ENCODE assay signal across 1 cellular context in the genomic region with DNA sequence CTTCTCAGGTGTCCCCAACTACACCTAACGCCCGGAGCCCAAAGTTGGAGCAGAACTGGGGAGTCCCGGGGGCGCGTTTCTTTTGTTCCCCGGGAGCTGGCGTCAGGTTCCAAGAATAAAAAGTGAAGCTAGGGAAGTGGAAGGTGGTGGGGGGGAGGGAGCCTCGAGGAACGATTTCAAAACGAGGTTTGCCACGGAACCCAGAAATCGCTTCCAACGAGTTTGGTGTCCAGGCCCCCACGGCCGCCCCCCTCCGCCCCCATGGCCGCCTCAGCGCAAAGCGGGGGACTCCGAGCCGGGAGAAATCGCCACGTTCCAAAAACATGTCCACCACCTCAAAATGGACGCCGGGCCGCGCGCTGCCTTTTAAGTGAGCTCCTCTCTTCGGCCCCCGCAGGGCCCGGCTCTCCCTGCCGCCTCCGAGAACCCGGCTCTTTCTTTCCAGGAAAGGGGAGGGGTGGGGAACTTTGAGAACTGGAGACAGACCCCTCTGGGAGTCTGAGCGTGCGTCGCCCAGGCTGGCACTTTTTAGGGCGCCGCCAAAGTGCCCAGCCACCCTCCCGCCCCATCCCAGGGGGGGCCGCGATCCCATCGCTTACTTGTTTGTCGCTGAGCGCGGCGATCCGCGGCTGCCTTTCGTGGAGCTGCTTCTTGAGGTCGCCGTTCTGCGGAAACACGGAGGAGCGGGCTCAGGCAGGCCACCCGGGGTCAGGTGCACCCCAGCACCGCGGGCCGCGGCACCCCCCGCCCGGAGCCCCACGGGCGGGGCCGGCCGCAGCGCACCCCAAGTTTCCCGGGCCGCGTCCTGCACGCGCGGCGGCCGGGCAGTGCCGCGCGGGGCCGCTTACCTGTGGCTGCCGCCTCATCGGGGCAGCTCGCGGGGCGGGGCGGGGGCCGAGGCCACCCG.
TF ChIP-seq lines count a peak whose summit lies in the region.

No MANE protein-coding gene starts in this region.

TF ChIP-seq in GM23338, 12 proteins besides CTCF, POLR2A, EP300 and RAD21 (continued from another document):
- TF ChIP-seq ZNF114 (CRISPR knock-in tag; IDR thresholded peaks at IDR 0.05) (no peak), ZNF331 (CRISPR knock-in tag; IDR thresholded peaks at IDR 0.05; ENCODE audit: low read depth) (no peak)
- TF ChIP-seq, protein P1, sequence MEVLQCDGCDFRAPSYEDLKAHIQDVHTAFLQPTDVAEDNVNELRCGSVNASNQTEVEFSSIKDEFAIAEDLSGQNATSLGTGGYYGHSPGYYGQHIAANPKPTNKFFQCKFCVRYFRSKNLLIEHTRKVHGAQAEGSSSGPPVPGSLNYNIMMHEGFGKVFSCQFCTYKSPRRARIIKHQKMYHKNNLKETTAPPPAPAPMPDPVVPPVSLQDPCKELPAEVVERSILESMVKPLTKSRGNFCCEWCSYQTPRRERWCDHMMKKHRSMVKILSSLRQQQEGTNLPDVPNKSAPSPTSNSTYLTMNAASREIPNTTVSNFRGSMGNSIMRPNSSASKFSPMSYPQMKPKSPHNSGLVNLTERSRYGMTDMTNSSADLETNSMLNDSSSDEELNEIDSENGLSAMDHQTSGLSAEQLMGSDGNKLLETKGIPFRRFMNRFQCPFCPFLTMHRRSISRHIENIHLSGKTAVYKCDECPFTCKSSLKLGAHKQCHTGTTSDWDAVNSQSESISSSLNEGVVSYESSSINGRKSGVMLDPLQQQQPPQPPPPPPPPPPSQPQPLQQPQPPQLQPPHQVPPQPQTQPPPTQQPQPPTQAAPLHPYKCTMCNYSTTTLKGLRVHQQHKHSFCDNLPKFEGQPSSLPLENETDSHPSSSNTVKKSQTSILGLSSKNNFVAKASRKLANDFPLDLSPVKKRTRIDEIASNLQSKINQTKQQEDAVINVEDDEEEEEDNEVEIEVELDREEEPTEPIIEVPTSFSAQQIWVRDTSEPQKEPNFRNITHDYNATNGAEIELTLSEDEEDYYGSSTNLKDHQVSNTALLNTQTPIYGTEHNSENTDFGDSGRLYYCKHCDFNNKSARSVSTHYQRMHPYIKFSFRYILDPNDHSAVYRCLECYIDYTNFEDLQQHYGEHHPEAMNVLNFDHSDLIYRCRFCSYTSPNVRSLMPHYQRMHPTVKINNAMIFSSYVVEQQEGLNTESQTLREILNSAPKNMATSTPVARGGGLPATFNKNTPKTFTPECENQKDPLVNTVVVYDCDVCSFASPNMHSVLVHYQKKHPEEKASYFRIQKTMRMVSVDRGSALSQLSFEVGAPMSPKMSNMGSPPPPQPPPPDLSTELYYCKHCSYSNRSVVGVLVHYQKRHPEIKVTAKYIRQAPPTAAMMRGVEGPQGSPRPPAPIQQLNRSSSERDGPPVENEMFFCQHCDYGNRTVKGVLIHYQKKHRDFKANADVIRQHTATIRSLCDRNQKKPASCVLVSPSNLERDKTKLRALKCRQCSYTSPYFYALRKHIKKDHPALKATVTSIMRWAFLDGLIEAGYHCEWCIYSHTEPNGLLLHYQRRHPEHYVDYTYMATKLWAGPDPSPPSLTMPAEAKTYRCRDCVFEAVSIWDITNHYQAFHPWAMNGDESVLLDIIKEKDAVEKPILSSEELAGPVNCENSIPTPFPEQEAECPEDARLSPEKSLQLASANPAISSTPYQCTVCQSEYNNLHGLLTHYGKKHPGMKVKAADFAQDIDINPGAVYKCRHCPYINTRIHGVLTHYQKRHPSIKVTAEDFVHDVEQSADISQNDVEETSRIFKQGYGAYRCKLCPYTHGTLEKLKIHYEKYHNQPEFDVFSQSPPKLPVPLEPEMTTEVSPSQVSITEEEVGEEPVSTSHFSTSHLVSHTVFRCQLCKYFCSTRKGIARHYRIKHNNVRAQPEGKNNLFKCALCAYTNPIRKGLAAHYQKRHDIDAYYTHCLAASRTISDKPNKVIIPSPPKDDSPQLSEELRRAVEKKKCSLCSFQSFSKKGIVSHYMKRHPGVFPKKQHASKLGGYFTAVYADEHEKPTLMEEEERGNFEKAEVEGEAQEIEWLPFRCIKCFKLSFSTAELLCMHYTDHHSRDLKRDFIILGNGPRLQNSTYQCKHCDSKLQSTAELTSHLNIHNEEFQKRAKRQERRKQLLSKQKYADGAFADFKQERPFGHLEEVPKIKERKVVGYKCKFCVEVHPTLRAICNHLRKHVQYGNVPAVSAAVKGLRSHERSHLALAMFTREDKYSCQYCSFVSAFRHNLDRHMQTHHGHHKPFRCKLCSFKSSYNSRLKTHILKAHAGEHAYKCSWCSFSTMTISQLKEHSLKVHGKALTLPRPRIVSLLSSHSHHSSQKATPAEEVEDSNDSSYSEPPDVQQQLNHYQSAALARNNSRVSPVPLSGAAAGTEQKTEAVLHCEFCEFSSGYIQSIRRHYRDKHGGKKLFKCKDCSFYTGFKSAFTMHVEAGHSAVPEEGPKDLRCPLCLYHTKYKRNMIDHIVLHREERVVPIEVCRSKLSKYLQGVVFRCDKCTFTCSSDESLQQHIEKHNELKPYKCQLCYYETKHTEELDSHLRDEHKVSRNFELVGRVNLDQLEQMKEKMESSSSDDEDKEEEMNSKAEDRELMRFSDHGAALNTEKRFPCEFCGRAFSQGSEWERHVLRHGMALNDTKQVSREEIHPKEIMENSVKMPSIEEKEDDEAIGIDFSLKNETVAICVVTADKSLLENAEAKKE (CRISPR knock-in tag; IDR thresholded peaks at IDR 0.05) = no peak
- TF ChIP-seq, protein P2, sequence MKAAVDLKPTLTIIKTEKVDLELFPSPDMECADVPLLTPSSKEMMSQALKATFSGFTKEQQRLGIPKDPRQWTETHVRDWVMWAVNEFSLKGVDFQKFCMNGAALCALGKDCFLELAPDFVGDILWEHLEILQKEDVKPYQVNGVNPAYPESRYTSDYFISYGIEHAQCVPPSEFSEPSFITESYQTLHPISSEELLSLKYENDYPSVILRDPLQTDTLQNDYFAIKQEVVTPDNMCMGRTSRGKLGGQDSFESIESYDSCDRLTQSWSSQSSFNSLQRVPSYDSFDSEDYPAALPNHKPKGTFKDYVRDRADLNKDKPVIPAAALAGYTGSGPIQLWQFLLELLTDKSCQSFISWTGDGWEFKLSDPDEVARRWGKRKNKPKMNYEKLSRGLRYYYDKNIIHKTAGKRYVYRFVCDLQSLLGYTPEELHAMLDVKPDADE (IDR thresholded peaks at IDR 0.05) = no peak
